Comparison of ENCODE assay signal across 8 cellular contexts in the genomic region with DNA sequence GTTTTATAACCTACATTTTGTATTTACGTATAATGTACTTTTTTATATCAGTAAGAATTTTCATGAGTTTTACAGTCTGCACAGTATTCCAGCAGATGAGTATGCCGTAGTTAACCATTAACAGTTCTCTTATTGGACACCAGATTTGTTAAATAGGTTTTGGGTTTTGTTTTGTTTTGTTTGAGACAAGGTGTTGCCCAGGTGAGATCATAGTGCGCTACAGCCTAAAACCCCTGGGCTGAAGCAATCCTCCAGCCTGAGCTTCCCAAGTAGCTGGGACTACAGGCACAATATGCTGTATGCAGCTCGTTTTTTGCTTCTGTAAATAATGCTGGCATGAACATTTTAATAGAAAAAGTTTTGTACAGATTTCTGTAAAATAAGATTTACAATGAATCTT.
DNase-seq lines count a peak whose midpoint lies in the region; ATAC-seq and TF ChIP-seq lines count a peak whose summit lies in the region.

No MANE protein-coding gene starts in this region.

- peak overlapping the region; percentile 99 for H3K27ac Mint-ChIP-seq in activated CD8-positive, alpha-beta T cell treated with anti-CD3 and anti-CD28 coated beads for 36 hours

- H3K4me1 ChIP-seq in left lung (peaks cover 0 to 41% of the 10 kb centered on the region in 2 donors), transverse colon (peaks cover 0 to 38% (median 29%) of the 10 kb centered on the region in 4 donors), HAP-1 (peaks cover 30% of the 10 kb centered on the region)

- no peaks in the 10 kb centered on the region for H3K27me3 ChIP-seq in AG04450 (ENCODE audit: control insufficient read depth, insufficient read depth, low read length)
- no peaks in the 10 kb centered on the region for H3K27me3 ChIP-seq in left lung
- H3K27me3 ChIP-seq in transverse colon, result no peaks in the 10 kb centered on the region
- no peaks in the 10 kb centered on the region; the same call in 1 of the 2 replicates for H3K27me3 ChIP-seq in HAP-1 (ENCODE audit: low read depth)

- no peak for TF ChIP-seq EP300 in transverse colon (IDR thresholded peaks at IDR 0.05; ENCODE audit: low read depth)

- POLR2A ChIA-PET in AG04450 (lab: Yijun Ruan, JAX), result interaction anchor here (1.0 to 5.0 kb wide), 3 partner anchors 20 to 89 kb away, joined by 3 to 121 read pairs (median 23); partner anchors contain the start of gene CHD2
- POLR2A ChIA-PET in activated CD8-positive, alpha-beta T cell treated with anti-CD3 and anti-CD28 coated beads for 36 hours (lab: Charles Lee), result interaction anchor here (0.6 to 6.3 kb wide), 10 partner anchors 10 to 109 kb away, joined by 3 to 226 read pairs (median 18); partner anchors contain the start of gene CHD2

- CTCF ChIA-PET in AG04450 (lab: Charles Lee), result interaction anchor here (1.4 to 4.2 kb wide), 2 partner anchors 14 to 96 kb away, joined by 4 to 20 read pairs; no protein-coding TSS in a partner anchor
- CTCF ChIA-PET in activated CD8-positive, alpha-beta T cell treated with anti-CD3 and anti-CD28 coated beads for 36 hours (lab: Charles Lee), result interaction anchor here (0.7 to 5.1 kb wide), 9 partner anchors 12 to 110 kb away, joined by 3 to 55 read pairs (median 4); no protein-coding TSS in a partner anchor

- in situ Hi-C loops in KBM-7 (cut with MboI; ENCODE audit: low pct_unique_long_range_greater_than_20kb, low sequenced_read_pairs) (no loop called here), transverse colon (cut with MboI; ENCODE audit: low pct_ligation_motif_present in 1 of 4, low pct_unique_long_range_greater_than_20kb in 1 of 4, low sequenced_read_pairs in 3 of 4) (loop anchor here in 2 of 4 donors (10.0 kb wide), 3 partner anchors 73 to 103 kb away; no protein-coding TSS in a partner anchor), HAP-1 (cut with MboI; ENCODE audit: low sequenced_read_pairs) (no loop called here)

- no peaks in the 10 kb centered on the region for H3K27me3 Mint-ChIP-seq in activated CD8-positive, alpha-beta T cell treated with anti-CD3 and anti-CD28 coated beads for 36 hours

- H3K36me3 ChIP-seq in left lung (no peaks in the 10 kb centered on the region), transverse colon (no peaks in the 10 kb centered on the region), HAP-1 (replicated peaks) (no peaks in the 10 kb centered on the region)

- TF ChIP-seq CTCF in AG04450 (IDR thresholded peaks at IDR 0.05; ENCODE audit: low read depth, low read length) (no peak), left lung (IDR thresholded peaks at IDR 0.05) (no peak), transverse colon (IDR thresholded peaks at IDR 0.05) (no peak)
- no peak for TF ChIP-seq CTCF in activated CD8-positive, alpha-beta T cell treated with anti-CD3 and anti-CD28 coated beads for 36 hours (IDR thresholded peaks at IDR 0.05)

- peak overlapping the region; percentile 23 for H3K4me3 ChIP-seq in AG04450 (ENCODE audit: low read depth, low read length)
- H3K4me3 ChIP-seq in left lung, result peak overlapping the region in 1 of 2 donors; percentile 59
- H3K4me3 ChIP-seq in transverse colon, result peak overlapping the region in 2 of 4 donors; percentile 30 to 59
- no peak overlapping the region for H3K4me3 ChIP-seq in HAP-1

- H3K4me3 Mint-ChIP-seq in activated CD8-positive, alpha-beta T cell treated with anti-CD3 and anti-CD28 coated beads for 36 hours, result peak overlapping the region; percentile 82

- peak; percentile 30 for TF ChIP-seq POLR2A in transverse colon (IDR thresholded peaks at IDR 0.05)

- H3K9me3 ChIP-seq in AG04450 (ENCODE audit: control insufficient read depth, insufficient read depth, low read length) (peaks cover 5% of the 10 kb centered on the region; the same call in 1 of the 2 replicates), left lung (no peaks in the 10 kb centered on the region), transverse colon (no peaks in the 10 kb centered on the region), HAP-1 (no peaks in the 10 kb centered on the region)

- H3K4me1 Mint-ChIP-seq in activated CD8-positive, alpha-beta T cell treated with anti-CD3 and anti-CD28 coated beads for 36 hours (ENCODE audit: low read depth), result peaks cover 42% of the 10 kb centered on the region

- H3K27ac ChIP-seq in AG04450 (ENCODE audit: low read depth, low read length) (no peak overlapping the region), left lung (peak overlapping the region; percentile 99 to 100), transverse colon (peak overlapping the region; percentile 94 to 98 (median 96))

- no peak for ATAC-seq in activated CD8-positive, alpha-beta T cell treated with anti-CD3 and anti-CD28 coated beads for 36 hours
- ATAC-seq in left lung, result peak; percentile 19

- peaks cover 5% of the 10 kb centered on the region for H3K36me3 Mint-ChIP-seq in activated CD8-positive, alpha-beta T cell treated with anti-CD3 and anti-CD28 coated beads for 36 hours (ENCODE audit: low read depth)

- no peaks in the 10 kb centered on the region for H3K9me3 Mint-ChIP-seq in activated CD8-positive, alpha-beta T cell treated with anti-CD3 and anti-CD28 coated beads for 36 hours

- DNase-seq in AG04450 (ENCODE audit: low read depth, low spot score), result no peak
- peak; percentile 39 for DNase-seq in KBM-7
- DNase-seq in activated CD8-positive, alpha-beta T cell treated with anti-CD3 and anti-CD28 coated beads for 36 hours, result no peak
- DNase-seq in left lung, result peak in 1 of 2 donors; percentile 49
- peak; percentile 56 for DNase-seq in transverse colon
- DNase-seq in HAP-1 (ENCODE audit: low spot score in 2 of 2), result no peak
- DNase-seq in stimulated activated CD4-positive, alpha-beta T cell treated with anti-CD3 and anti-CD28 coated beads, Interleukin-15, amount 100 ng/mL, for 24 hours, result no peak
- no peak for DNase-seq in NK-92 treated with Interleukin-12 subunit alpha and Interleukin-12 subunit beta, amount 100 ng/mL, for 24 hours (lab: John Stamatoyannopoulos, UW)

- intact Hi-C loops in activated CD8-positive, alpha-beta T cell treated with anti-CD3 and anti-CD28 coated beads for 36 hours (cut with micrococcal nuclease), result no loop called here
- intact Hi-C loops in left lung (cut with DNase I) (loop anchor here in 1 of 2 donors (5.0 kb wide), 1 partner anchor 76 kb away; no protein-coding TSS in a partner anchor), transverse colon (cut with DNase I; ENCODE audit: low total_unique reads) (loop anchor here (5.0 kb wide), 1 partner anchor 71 kb away; no protein-coding TSS in a partner anchor)

- 36 to 51% methylated on average over 4 of the region's 4 CpGs for WGBS in transverse colon (ENCODE audit: low coverage in 1 of 2), 2 donors

Comparison
In these comparisons a context has a peak if more than half of its experiments do, and no peak if none do; other contexts are left out.
1. DNase-seq: peak in KBM-7 (single experiment) and transverse colon (single experiment); none in AG04450 (single experiment), activated CD8-positive, alpha-beta T cell treated with anti-CD3 and anti-CD28 coated beads for 36 hours (single experiment), HAP-1 (0 of 2), stimulated activated CD4-positive, alpha-beta T cell treated with anti-CD3 and anti-CD28 coated beads, Interleukin-15, amount 100 ng/mL, for 24 hours (single experiment) and NK-92 treated with Interleukin-12 subunit alpha and Interleukin-12 subunit beta, amount 100 ng/mL, for 24 hours (single experiment).